In genomic region chr20:21301940-21302644, GRCh38 we compare ENCODE assay signal across 8 cellular contexts. TPM values are rescaled to one million over a fixed set of nuclear protein-coding genes. Genes with fewer than 3 reads are reported as not detected.
A peak's percentile ranks its signal among the peaks of the same experiment; 100 is the strongest.
DNase-seq lines count a peak whose midpoint lies in the region; ATAC-seq and TF ChIP-seq lines count a peak whose summit lies in the region.

No MANE protein-coding gene starts in this region.

- no peak for DNase-seq in BJ (ENCODE audit: low read depth)
- DNase-seq in coronary artery (ENCODE audit: low spot score), result no peak
- no peak for DNase-seq in KG1 (lab: John Stamatoyannopoulos, UW)
- DNase-seq in D341Med (ENCODE audit: low spot score), result no peak
- no peak for DNase-seq in NCI-H748 (lab: John Stamatoyannopoulos, UW; ENCODE audit: unreplicated experiment)

- H3K27me3 ChIP-seq in BJ (ENCODE audit: control insufficient read depth, insufficient read depth, low read length) (peaks cover 3% of the 10 kb centered on the region), Loucy (ENCODE audit: insufficient read depth, low read length, poor library complexity, severe bottlenecking) (no peaks in the 10 kb centered on the region)

- peaks cover 17% of the 10 kb centered on the region for H3K4me1 Mint-ChIP-seq in nephron

- H3F3A ChIP-seq in Loucy (ENCODE audit: low read depth), result no peaks in the 10 kb centered on the region

- peak overlapping the region; percentile 96 for H3K9ac ChIP-seq in Loucy (ENCODE audit: low read depth, low read length, poor library complexity, severe bottlenecking)

- peaks cover 6% of the 10 kb centered on the region for H3K36me3 Mint-ChIP-seq in nephron (ENCODE audit: low read depth)

- no peak for ATAC-seq in HG03280 (IDR thresholded peaks at IDR 0.05; ENCODE audit: unreplicated experiment)

- peaks cover 27% of the 10 kb centered on the region for H3K79me2 ChIP-seq in Loucy (ENCODE audit: insufficient read depth, low read length)

- H3K4me3 ChIP-seq in BJ (ENCODE audit: low read depth, low read length), result peak overlapping the region; percentile 63
- H3K4me3 ChIP-seq in Loucy (ENCODE audit: low read length, poor library complexity, severe bottlenecking), result peak overlapping the region; percentile 96
- H3K4me3 ChIP-seq in coronary artery, result peak overlapping the region; percentile 85

- peak overlapping the region; percentile 86 to 94 (median 93) for H3K4me3 Mint-ChIP-seq in nephron

- no peaks in the 10 kb centered on the region for H3K9me2 ChIP-seq in Loucy (replicated peaks; ENCODE audit: low read depth, low read length)

- peaks cover 16% of the 10 kb centered on the region for H4K20me1 ChIP-seq in Loucy (ENCODE audit: insufficient read depth, low read length, poor library complexity, severe bottlenecking)

- TF ChIP-seq CTCF in BJ (IDR thresholded peaks at IDR 0.05; ENCODE audit: insufficient read depth, low read depth, low read length) (no peak), Loucy (conservative IDR thresholded peaks at IDR 0.05; ENCODE audit: low read length) (no peak), coronary artery (IDR thresholded peaks at IDR 0.05) (no peak), nephron (IDR thresholded peaks at IDR 0.05; ENCODE audit: unreplicated experiment in 3 of 3) (no peak)

- peak overlapping the region; percentile 85; the same call in 1 of the 2 replicates for H2AFZ ChIP-seq in Loucy (ENCODE audit: low read length)

- CTCF ChIA-PET in BJ (lab: Yijun Ruan, JAX), result interaction anchor here (1.5 kb wide), 2 partner anchors 66 to 203 kb away, joined by 4 read pairs; no protein-coding TSS in a partner anchor

- peak overlapping the region; percentile 98 for H3K4me2 ChIP-seq in Loucy (ENCODE audit: low read depth, low read length, poor library complexity, severe bottlenecking)

- H3K4me1 ChIP-seq in Loucy (ENCODE audit: insufficient read depth, low read length, poor library complexity, severe bottlenecking), result peaks cover 19% of the 10 kb centered on the region

- POLR2A ChIA-PET in BJ (lab: Charles Lee), result no interaction called here

- peak overlapping the region in 1 of 2 donors; percentile 91 for H3K27ac ChIP-seq in coronary artery

- peak overlapping the region; percentile 90 to 99 (median 98) for H3K27ac Mint-ChIP-seq in nephron

- H3K9me3 ChIP-seq in Loucy (ENCODE audit: insufficient read depth, low read depth, low read length), result no peaks in the 10 kb centered on the region

- no peaks in the 10 kb centered on the region for H3K9me3 Mint-ChIP-seq in nephron

- H3K36me3 ChIP-seq in BJ (ENCODE audit: control insufficient read depth, insufficient read depth, low read length) (no peaks in the 10 kb centered on the region), Loucy (ENCODE audit: insufficient read depth, low read length) (no peaks in the 10 kb centered on the region)

- H3K27me3 Mint-ChIP-seq in nephron (ENCODE audit: low read depth), result no peaks in the 10 kb centered on the region

RNA-seq across cellular contexts. Expression of gene XRN2, which starts 1.0 kb away (rescaled TPM):
- 48.9 and 67.7 TPM in 2 replicates for polyA plus RNA-seq in BJ (2011; rRNA removed)
- polyA minus RNA-seq in BJ (2011; rRNA and poly(A)+ RNA removed), result 20.0 and 24.6 TPM in 2 replicates
